22 cellular contexts compared by ENCODE assay signal in the genomic region with DNA sequence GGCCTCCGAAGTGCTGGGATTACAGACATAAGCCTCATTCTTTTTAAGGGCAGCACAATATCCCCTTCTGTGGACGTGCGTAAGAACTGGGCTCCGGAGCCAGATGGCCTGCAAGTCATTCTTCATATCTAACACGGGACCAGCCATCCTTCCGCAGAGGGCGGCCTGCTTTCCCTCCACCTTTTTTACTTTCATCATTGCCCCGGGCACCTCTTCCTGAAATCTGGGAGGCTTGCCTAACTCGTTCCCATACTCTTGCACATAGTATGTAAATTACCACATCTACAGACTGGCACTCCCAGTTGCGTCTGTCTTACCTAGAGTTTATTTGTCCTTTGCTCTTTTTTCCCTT.
"Had no signal": no experiment of that assay in that cellular context is flagged by ENCODE, and none has a peak within 500 bp of the region (broad histone marks: within the 10 kb centered on the region; RNA-seq: fewer than 3 reads in every experiment).

No MANE protein-coding gene starts in this region.

- FAIRE-seq: islet of Langerhans, urothelium cell line had no signal

- H3K27ac ChIP-seq: brain microvascular endothelial cell, esophagus squamous epithelium, VCaP had no signal

- H3K4me1 ChIP-seq: esophagus squamous epithelium had no signal

- H3K9me3 Mint-ChIP-seq: activated T-cell treated with anti-CD3 and anti-CD28 coated beads, Interleukin-2, amount 50 U/mL, for 72 hours; stimulated activated memory B cell treated with anti-CD40 and anti-IgM and Interleukin-4, amounts not matched to agents 10 μg/mL and 1 μg/mL and 100 μg/mL, for 72 hours had no signal

- ATAC-seq: activated T-cell treated with anti-CD3 and anti-CD28 coated beads, Interleukin-2, amount 50 U/mL, for 72 hours; stimulated activated memory B cell treated with anti-CD40 and anti-IgM and Interleukin-4, amounts not matched to agents 10 μg/mL and 1 μg/mL and 100 μg/mL, for 72 hours had no signal

- H3K36me3 Mint-ChIP-seq: stimulated activated memory B cell treated with anti-CD40 and anti-IgM and Interleukin-4, amounts not matched to agents 10 μg/mL and 1 μg/mL and 100 μg/mL, for 72 hours had no signal

- H3K27me3 ChIP-seq: brain microvascular endothelial cell, spleen had no signal

- DNase-seq: activated CD4-positive, alpha-beta T cell treated with anti-CD3 and anti-CD28 coated beads for 1 hour; activated CD8-positive, alpha-beta memory T cell treated with anti-CD3 and anti-CD28 coated beads for 24 hours; activated CD8-positive, alpha-beta memory T cell treated with anti-CD3 and anti-CD28 coated beads, Interleukin-2, amount 50 U/mL, for 48 hours; activated effector memory CD4-positive, alpha-beta T cell treated with anti-CD3 and anti-CD28 coated beads, Interleukin-2, amount 50 U/mL, for 16 hours; activated naive CD4-positive, alpha-beta T cell treated with anti-CD3 and anti-CD28 coated beads, Interleukin-2, amount 50 U/mL, for 16 hours; activated T-cell treated with anti-CD3 and anti-CD28 coated beads, Interleukin-2, amount 50 U/mL, for 72 hours; brain microvascular endothelial cell; cortex of kidney; effector CD8-positive, alpha-beta T cell; esophagus squamous epithelium; hippocampal formation; nephron progenitor cell; occipital lobe; retina; stimulated activated CD4-positive, alpha-beta T cell treated with anti-CD3 and anti-CD28 coated beads, Interleukin-4, amount 100 ng/mL, for 4 hours; T-helper 2 cell had no signal

- H3K9me3 ChIP-seq: esophagus squamous epithelium, spleen had no signal

- H3K4me3 ChIP-seq: esophagus squamous epithelium, lung, spleen had no signal

- H3K4me1 Mint-ChIP-seq: nephron progenitor cell had no signal

- H3K4me3 Mint-ChIP-seq: activated T-cell treated with anti-CD3 and anti-CD28 coated beads, Interleukin-2, amount 50 U/mL, for 72 hours; nephron progenitor cell; stimulated activated memory B cell treated with anti-CD40 and anti-IgM and Interleukin-4, amounts not matched to agents 10 μg/mL and 1 μg/mL and 100 μg/mL, for 72 hours had no signal

- H3K27ac Mint-ChIP-seq: activated T-cell treated with anti-CD3 and anti-CD28 coated beads, Interleukin-2, amount 50 U/mL, for 72 hours; nephron progenitor cell; stimulated activated memory B cell treated with anti-CD40 and anti-IgM and Interleukin-4, amounts not matched to agents 10 μg/mL and 1 μg/mL and 100 μg/mL, for 72 hours had no signal

- H3K36me3 ChIP-seq: brain microvascular endothelial cell, esophagus squamous epithelium, spleen had no signal

- H3K27me3 Mint-ChIP-seq: stimulated activated memory B cell treated with anti-CD40 and anti-IgM and Interleukin-4, amounts not matched to agents 10 μg/mL and 1 μg/mL and 100 μg/mL, for 72 hours had no signal
